In the genomic region with DNA sequence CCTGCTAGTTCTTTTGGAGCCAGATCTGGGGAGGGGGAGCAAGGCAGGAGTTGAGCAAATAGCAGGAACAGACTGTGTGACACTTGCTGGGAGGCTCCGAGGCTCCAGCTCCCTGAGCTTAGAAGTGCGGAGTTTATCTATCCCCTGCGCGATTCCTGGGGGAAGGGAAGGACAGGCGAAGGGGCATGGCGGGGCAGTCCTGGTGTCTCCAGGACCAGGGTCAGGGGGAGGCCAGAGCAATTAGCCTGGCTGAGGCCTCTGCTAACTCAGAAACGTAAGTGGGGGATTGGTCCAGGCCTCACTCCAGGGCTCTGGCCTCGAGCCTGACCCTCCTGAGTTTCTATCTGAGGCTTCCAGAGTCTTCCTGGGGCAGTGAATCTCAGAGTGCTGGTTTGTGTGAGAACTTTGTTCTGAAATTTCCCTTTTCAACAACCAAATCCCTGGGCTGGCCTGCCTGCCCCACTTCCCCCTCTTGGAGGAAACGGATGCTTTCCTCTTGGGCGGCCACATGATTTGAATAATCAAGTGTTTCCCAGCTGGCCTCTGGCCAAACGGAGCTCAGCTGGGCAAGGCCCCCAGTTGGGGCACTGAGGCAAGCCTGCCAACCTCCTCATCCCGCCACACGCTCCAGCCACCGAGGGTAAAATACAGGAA, we compare ENCODE assay signal across 15 cellular contexts. TPM values are rescaled to one million over a fixed set of nuclear protein-coding genes. Genes with fewer than 3 reads are reported as not detected.
A peak's percentile ranks its signal among the peaks of the same experiment; 100 is the strongest.
DNase-seq lines count a peak whose midpoint lies in the region; ATAC-seq, FAIRE-seq and TF ChIP-seq lines count a peak whose summit lies in the region.
"Had no signal": no experiment of that assay in that cellular context is flagged by ENCODE, and none has a peak within 500 bp of the region (broad histone marks: within the 10 kb centered on the region; RNA-seq: fewer than 3 reads in every experiment).

No MANE protein-coding gene starts in this region.

- WGBS in liver, result 70% methylated on average over 14 of the region's 14 CpGs
- WGBS in HepG2 (ENCODE audit: low lambda C conversion rate), result 59% methylated on average over 10 of the region's 14 CpGs

- H3K36me3 ChIP-seq in liver (ENCODE audit: control insufficient read depth in 4 of 4, insufficient read depth in 3 of 4, low read depth in 1 of 4, low read length in 3 of 4) (no peaks in the 10 kb centered on the region), HepG2 (replicated peaks in 1 of 2; ENCODE audit: control insufficient read depth in 1 of 2, insufficient read depth in 2 of 2, low read length in 2 of 2) (no peaks in the 10 kb centered on the region)
- H3K36me3 ChIP-seq in CD4-positive, alpha-beta memory T cell (ENCODE audit: insufficient read depth, low read length), result no peaks in the 10 kb centered on the region
- H3K36me3 ChIP-seq: HAP-1, prostate gland, SJCRH30 had no signal

- TF ChIP-seq CTCF in liver (IDR thresholded peaks at IDR 0.05; ENCODE audit: low read depth, low read length, missing input control) (no peak), HepG2 (CRISPR knock-in tag; IDR thresholded peaks at IDR 0.05) (no peak)

- H3K27me3 ChIP-seq in liver (ENCODE audit: control insufficient read depth in 4 of 4, insufficient read depth in 4 of 4, low read length in 3 of 4) (no peaks in the 10 kb centered on the region), HepG2 (ENCODE audit: control insufficient read depth in 1 of 2, insufficient read depth in 2 of 2, low read length in 2 of 2) (peaks cover 0 to 16% of the 10 kb centered on the region in 2 experiments; a peak in 1 of 5 replicates)
- no peaks in the 10 kb centered on the region for H3K27me3 ChIP-seq in CD4-positive, alpha-beta memory T cell (ENCODE audit: insufficient read depth, low read length)
- H3K27me3 ChIP-seq: SJCRH30 had no signal

- peak overlapping the region; percentile 2 for H3K27ac Mint-ChIP-seq in memory B cell
- H3K27ac Mint-ChIP-seq in activated CD8-positive, alpha-beta T cell treated with anti-CD3 and anti-CD28 coated beads, Interleukin-2, amount 10 ng/mL, durations not matched to agents 7 days and 5 days, result no peak overlapping the region
- H3K27ac Mint-ChIP-seq in CD4-positive, alpha-beta memory T cell, result no peak overlapping the region

- intact Hi-C loops in HepG2 (cut with micrococcal nuclease; ENCODE audit: unreplicated experiment), result no loop called here
- intact Hi-C loops in CD4-positive, alpha-beta memory T cell (cut with micrococcal nuclease), result no loop called here

- FAIRE-seq in HepG2 (lab: Jason Lieb, UNC), result no peak
- FAIRE-seq: astrocyte had no signal

- no peaks in the 10 kb centered on the region for H3K79me2 ChIP-seq in HepG2 (ENCODE audit: insufficient read depth, low read length)

- H3K9me3 Mint-ChIP-seq in memory B cell, result no peaks in the 10 kb centered on the region
- H3K9me3 Mint-ChIP-seq in activated CD8-positive, alpha-beta T cell treated with anti-CD3 and anti-CD28 coated beads, Interleukin-2, amount 10 ng/mL, durations not matched to agents 7 days and 5 days (ENCODE audit: insufficient read depth), result no peaks in the 10 kb centered on the region
- no peaks in the 10 kb centered on the region for H3K9me3 Mint-ChIP-seq in CD4-positive, alpha-beta memory T cell

- H3K9me3 ChIP-seq in liver (ENCODE audit: control insufficient read depth in 4 of 4, low read length in 3 of 4) (no peaks in the 10 kb centered on the region), HepG2 (ENCODE audit: low read length) (no peaks in the 10 kb centered on the region)
- no peaks in the 10 kb centered on the region for H3K9me3 ChIP-seq in CD4-positive, alpha-beta memory T cell (ENCODE audit: control insufficient read depth in 1 of 2, low read length in 2 of 2)
- H3K9me3 ChIP-seq: HAP-1, prostate gland, SJCRH30 had no signal

- POLR2A ChIA-PET in HepG2 (lab: Yijun Ruan, JAX), result no interaction called here
- POLR2A ChIA-PET in activated CD8-positive, alpha-beta T cell treated with anti-CD3 and anti-CD28 coated beads, Interleukin-2, amount 10 ng/mL, durations not matched to agents 7 days and 5 days (lab: Charles Lee), result no interaction called here
- POLR2A ChIA-PET in CD4-positive, alpha-beta memory T cell (lab: Charles Lee; ENCODE audit: partially characterized antibody), result no interaction called here

- CTCF ChIA-PET in HepG2 (lab: Yijun Ruan, JAX; ENCODE audit: low intra/inter-chr PET ratio, low total read pairs), result no interaction called here
- CTCF ChIA-PET in activated CD8-positive, alpha-beta T cell treated with anti-CD3 and anti-CD28 coated beads, Interleukin-2, amount 10 ng/mL, durations not matched to agents 7 days and 5 days (lab: Charles Lee), result no interaction called here
- CTCF ChIA-PET in CD4-positive, alpha-beta memory T cell (lab: Charles Lee; ENCODE audit: partially characterized antibody), result no interaction called here

- peak overlapping the region; percentile 48 for H3K4me3 Mint-ChIP-seq in memory B cell
- H3K4me3 Mint-ChIP-seq in activated CD8-positive, alpha-beta T cell treated with anti-CD3 and anti-CD28 coated beads, Interleukin-2, amount 10 ng/mL, durations not matched to agents 7 days and 5 days, result no peak overlapping the region
- no peak overlapping the region for H3K4me3 Mint-ChIP-seq in CD4-positive, alpha-beta memory T cell

- H3K27me3 Mint-ChIP-seq in memory B cell, result no peaks in the 10 kb centered on the region
- H3K27me3 Mint-ChIP-seq in activated CD8-positive, alpha-beta T cell treated with anti-CD3 and anti-CD28 coated beads, Interleukin-2, amount 10 ng/mL, durations not matched to agents 7 days and 5 days (ENCODE audit: low read depth), result peaks cover 2% of the 10 kb centered on the region
- peaks cover 0 to 2% of the 10 kb centered on the region in 2 donors for H3K27me3 Mint-ChIP-seq in CD4-positive, alpha-beta memory T cell

- no peak for TF ChIP-seq RAD21 in liver (IDR thresholded peaks at IDR 0.05)
- no peak for TF ChIP-seq RAD21 in HepG2 (CRISPR knock-in tag; IDR thresholded peaks at IDR 0.05)

- ATAC-seq in HepG2 (no peak), memory B cell (ENCODE audit: low read depth) (peak; percentile 62), HG03045 (IDR thresholded peaks at IDR 0.05; ENCODE audit: unreplicated experiment) (no peak), GM21423 (IDR thresholded peaks at IDR 0.05; ENCODE audit: unreplicated experiment) (no peak)
- no peak for ATAC-seq in activated CD8-positive, alpha-beta T cell treated with anti-CD3 and anti-CD28 coated beads, Interleukin-2, amount 10 ng/mL, durations not matched to agents 7 days and 5 days

- TF ChIP-seq POLR2A in HepG2 (IDR thresholded peaks at IDR 0.05; ENCODE audit: insufficient read depth in 1 of 2, low read depth in 2 of 2, low read length in 2 of 2), result no peak

- H3K9ac ChIP-seq in liver (ENCODE audit: low read depth in 1 of 2, low read length in 2 of 2) (no peak overlapping the region), HepG2 (ENCODE audit: insufficient read depth, low read depth, low read length) (no peak overlapping the region)

- H2AFZ ChIP-seq in HepG2 (ENCODE audit: low read length), result no peak overlapping the region

- DNase-seq in HepG2 (ENCODE audit: low spot score), result no peak
- peak in 44 of 61 donors; percentile 9 to 79 (median 38) for DNase-seq in caudate nucleus (lab: John Stamatoyannopoulos, UW)
- DNase-seq in memory B cell (ENCODE audit: low spot score in 2 of 2), result no peak
- no peak for DNase-seq in activated CD8-positive, alpha-beta T cell treated with anti-CD3 and anti-CD28 coated beads, Interleukin-2, amount 10 ng/mL, durations not matched to agents 7 days and 5 days
- no peak for DNase-seq in CD4-positive, alpha-beta memory T cell
- DNase-seq: NCI-H1105; NCI-H524 treated with DMSO at 0.1 percent for 48 hours; SJCRH30; stimulated activated CD4-positive, alpha-beta T cell treated with anti-CD3 and anti-CD28 coated beads, Interleukin-1b, Interleukin-23, amount 100 ng/mL, for 48 hours had no signal

- H3K4me3 ChIP-seq in liver (ENCODE audit: low read depth in 1 of 3, low read length in 3 of 3), result no peak overlapping the region
- no peak overlapping the region for H3K4me3 ChIP-seq in HepG2 (replicated peaks in 1 of 3; ENCODE audit: insufficient read depth in 1 of 3, low read depth in 2 of 3, low read length in 3 of 3)
- H3K4me3 ChIP-seq in CD4-positive, alpha-beta memory T cell (ENCODE audit: low read length in 2 of 2), result no peak overlapping the region
- H3K4me3 ChIP-seq: HAP-1, prostate gland, SJCRH30 had no signal

- TF ChIP-seq EP300 in HepG2 (IDR thresholded peaks at IDR 0.05; ENCODE audit: low read depth in 2 of 2, low read length in 2 of 2) (no peak), HepG2 (CRISPR knock-in tag; IDR thresholded peaks at IDR 0.05; ENCODE audit: borderline replicate concordance) (no peak)

- no peaks in the 10 kb centered on the region for H4K20me1 ChIP-seq in HepG2 (ENCODE audit: insufficient read depth, low read length)

- H3K4me2 ChIP-seq in HepG2 (ENCODE audit: low read depth, low read length), result no peak overlapping the region

- H3K36me3 Mint-ChIP-seq in memory B cell, result no peaks in the 10 kb centered on the region
- no peaks in the 10 kb centered on the region for H3K36me3 Mint-ChIP-seq in activated CD8-positive, alpha-beta T cell treated with anti-CD3 and anti-CD28 coated beads, Interleukin-2, amount 10 ng/mL, durations not matched to agents 7 days and 5 days (ENCODE audit: low read depth)
- no peaks in the 10 kb centered on the region for H3K36me3 Mint-ChIP-seq in CD4-positive, alpha-beta memory T cell

- H3K4me1 ChIP-seq in liver (ENCODE audit: control insufficient read depth in 4 of 4, insufficient read depth in 4 of 4, low read length in 3 of 4), result peaks cover 0 to 3% (median 0%) of the 10 kb centered on the region in 4 donors
- no peaks in the 10 kb centered on the region for H3K4me1 ChIP-seq in HepG2 (ENCODE audit: insufficient read depth, low read length)
- no peaks in the 10 kb centered on the region for H3K4me1 ChIP-seq in CD4-positive, alpha-beta memory T cell (ENCODE audit: insufficient read depth, low read length)
- H3K4me1 ChIP-seq: prostate gland had no signal

- BruUV-seq in HepG2 (replicated peaks; lab: Mats Ljungman, UMichigan), result no TSS peak

- in situ Hi-C loops in HepG2 (cut with HindIII; ENCODE audit: extremely low pct_ligation_motif_present, low pct_unique_long_range_greater_than_20kb), result no loop called here

- peaks cover 29% of the 10 kb centered on the region for H3K4me1 Mint-ChIP-seq in memory B cell
- H3K4me1 Mint-ChIP-seq in activated CD8-positive, alpha-beta T cell treated with anti-CD3 and anti-CD28 coated beads, Interleukin-2, amount 10 ng/mL, durations not matched to agents 7 days and 5 days (ENCODE audit: low read depth), result peaks cover 3% of the 10 kb centered on the region
- no peaks in the 10 kb centered on the region for H3K4me1 Mint-ChIP-seq in CD4-positive, alpha-beta memory T cell

- H3K27ac ChIP-seq in liver (ENCODE audit: low read depth in 1 of 2, low read length in 2 of 2) (peak overlapping the region; percentile 5 to 37), HepG2 (ENCODE audit: extremely low read length, insufficient read depth, low read length) (no peak overlapping the region), caudate nucleus (ENCODE audit: low read depth, low read length) (peak overlapping the region; percentile 39)
- H3K27ac ChIP-seq in CD4-positive, alpha-beta memory T cell (ENCODE audit: low read depth, low read length), result no peak overlapping the region
- H3K27ac ChIP-seq: prostate gland, SJCRH30 had no signal

RNA-seq across cellular contexts. Expression of a gene that starts 15.6 kb away (rescaled TPM):
- 10 to 100 TPM in 1 of 2 donors, 1 to 10 TPM in 1; 3.3 to 37.9 TPM for total RNA-seq in liver
- 10 to 100 TPM; 43.5 to 93.1 TPM for polyA plus RNA-seq in liver
- not detected in 2 replicates for total RNA-seq in HepG2 (2016; rRNA removed; fragmentation: Illumina TruSeq; extraction: Trizol)
- total RNA-seq in HepG2 (2016; cell fraction: cytosol; rRNA removed; fragmentation: Illumina TruSeq; extraction: Trizol; ENCODE audit: low read depth), result not detected in 2 replicates
- total RNA-seq in HepG2 (2016; cell fraction: insoluble cytoplasmic fraction; rRNA removed; fragmentation: Illumina TruSeq; extraction: Trizol), result not detected in 2 replicates
- not detected in 2 replicates for total RNA-seq in HepG2 (2016; cell fraction: membrane; rRNA removed; fragmentation: Illumina TruSeq; extraction: Trizol)
- not detected in 2 replicates for total RNA-seq in HepG2 (2016; cell fraction: nucleus; rRNA removed; fragmentation: Illumina TruSeq; extraction: Trizol)
- 0.12 and 0.20 TPM in 2 replicates for polyA plus RNA-seq in HepG2 (2011; rRNA removed)
- 0.18 and 0.23 TPM in 2 replicates for polyA plus RNA-seq in HepG2 (2011; cell fraction: cytosol; rRNA removed)
- polyA plus RNA-seq in HepG2 (2011; cell fraction: nucleus; rRNA removed), result 0.17 and 0.27 TPM in 2 replicates
- polyA plus RNA-seq in HepG2 (2012), result not detected in 2 replicates
- polyA plus RNA-seq in HepG2 (2016; cell fraction: cytosol; fragmentation: Illumina TruSeq; extraction: Trizol; ENCODE audit: low read depth), result 0.09 TPM in 1 of 2 replicates, not detected in the other
- polyA plus RNA-seq in HepG2 (2016; cell fraction: insoluble cytoplasmic fraction; fragmentation: Illumina TruSeq; extraction: Trizol; ENCODE audit: low read depth), result not detected in 2 replicates
- 0.15 TPM in 1 of 2 replicates, not detected in the other for polyA plus RNA-seq in HepG2 (2016; cell fraction: membrane; fragmentation: Illumina TruSeq; extraction: Trizol; ENCODE audit: low read depth)
- polyA plus RNA-seq in HepG2 (2016; cell fraction: nucleus; fragmentation: Illumina TruSeq; extraction: Trizol; ENCODE audit: insufficient read depth, low read depth), result 0.30 TPM in 1 of 2 replicates, not detected in the other
- 1.3 TPM in 1 of 2 replicates, not detected in the other for polyA minus RNA-seq in HepG2 (2011; rRNA and poly(A)+ RNA removed; ENCODE audit: low replicate concordance)
- not detected in 2 replicates for polyA minus RNA-seq in HepG2 (2011; cell fraction: cytosol; rRNA and poly(A)+ RNA removed)
- polyA minus RNA-seq in HepG2 (2011; cell fraction: nucleus; rRNA and poly(A)+ RNA removed), result not detected in 2 replicates
- total RNA-seq in activated CD8-positive, alpha-beta T cell treated with anti-CD3 and anti-CD28 coated beads, Interleukin-2, amount 10 ng/mL, durations not matched to agents 7 days and 5 days, result not detected
- not detected for total RNA-seq in CD4-positive, alpha-beta memory T cell
- not detected for polyA plus RNA-seq in CD4-positive, alpha-beta memory T cell

Comparison
In these comparisons a context has a peak if more than half of its experiments do, and no peak if none do; other contexts are left out.
1. H3K27ac ChIP-seq: peak in liver (2 of 2) and caudate nucleus (single experiment); none in HepG2 (single experiment) and CD4-positive, alpha-beta memory T cell (single experiment).
2. DNase-seq: peak in caudate nucleus (44 of 61); none in HepG2 (single experiment), memory B cell (0 of 2), activated CD8-positive, alpha-beta T cell treated with anti-CD3 and anti-CD28 coated beads, Interleukin-2, amount 10 ng/mL, durations not matched to agents 7 days and 5 days (single experiment) and CD4-positive, alpha-beta memory T cell (0 of 5).